ENCODE assay signal across 13 cellular contexts in the genomic region with DNA sequence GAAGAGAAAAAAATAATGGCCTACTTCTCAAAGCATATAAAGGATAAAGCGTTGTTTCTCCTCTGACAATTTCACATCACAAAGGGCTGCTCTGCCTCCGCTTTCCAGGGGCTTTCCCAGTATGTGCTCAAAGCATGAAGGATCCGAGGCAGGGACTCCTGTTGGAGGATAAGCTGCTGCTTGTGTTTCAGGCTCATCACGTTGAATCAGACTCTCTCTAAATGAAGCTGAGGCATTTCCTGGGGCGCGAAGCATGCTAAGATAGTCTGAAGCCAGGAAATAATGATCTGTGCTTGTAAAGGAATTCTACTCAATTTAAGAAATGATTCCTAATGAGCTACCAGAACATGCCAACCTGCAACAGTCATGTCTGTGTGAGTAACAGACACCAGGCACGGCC.
"Had no signal": no experiment of that assay in that cellular context is flagged by ENCODE, and none has a peak within 500 bp of the region (broad histone marks: within the 10 kb centered on the region; RNA-seq: fewer than 3 reads in every experiment).

No MANE protein-coding gene starts in this region.

- DNase-seq: activated CD4-positive, CD25-positive, alpha-beta regulatory T cell treated with anti-CD3 and anti-CD28 coated beads, Interleukin-2, amount 50 U/mL, for 72 hours; activated naive CD4-positive, alpha-beta T cell; activated naive CD8-positive, alpha-beta T cell treated with anti-CD3 and anti-CD28 coated beads, Interleukin-2, amount 50 U/mL, for 24 hours; aorta; dorsolateral prefrontal cortex; glutamatergic neuron; immature natural killer cell; left cardiac atrium; pancreas; stimulated activated CD4-positive, alpha-beta T cell treated with anti-CD3 and anti-CD28 coated beads, Interleukin-1b, Interleukin-23, amount 100 ng/mL, for 48 hours; stimulated activated naive CD8-positive, alpha-beta T cell treated with anti-CD3 and anti-CD28 coated beads, Interleukin-15, amount 100 ng/mL, for 72 hours; T1000 had no signal

- H3K9me3 ChIP-seq: esophagus muscularis mucosa, pancreas had no signal

- H3K4me3 ChIP-seq: dorsolateral prefrontal cortex, esophagus muscularis mucosa, pancreas had no signal

- H3K36me3 ChIP-seq: esophagus muscularis mucosa, pancreas had no signal

- H3K27ac ChIP-seq: dorsolateral prefrontal cortex, esophagus muscularis mucosa, pancreas had no signal

- H3K27me3 ChIP-seq: pancreas had no signal

- H3K4me1 ChIP-seq: esophagus muscularis mucosa, pancreas had no signal

- ATAC-seq: activated naive CD8-positive, alpha-beta T cell treated with anti-CD3 and anti-CD28 coated beads, Interleukin-2, amount 50 U/mL, for 24 hours; left cardiac atrium; pancreas; stimulated activated naive CD8-positive, alpha-beta T cell treated with anti-CD3 and anti-CD28 coated beads, Interleukin-15, amount 100 ng/mL, for 72 hours had no signal
